In genomic region chr3:112813016-112813415, GRCh38 we compare ENCODE assay signal across 21 cellular contexts. TPM values are rescaled to one million over a fixed set of nuclear protein-coding genes. Genes with fewer than 3 reads are reported as not detected.
A peak's percentile ranks its signal among the peaks of the same experiment; 100 is the strongest.
DNase-seq lines count a peak whose midpoint lies in the region; ATAC-seq and TF ChIP-seq lines count a peak whose summit lies in the region.
"Had no signal": no experiment of that assay in that cellular context is flagged by ENCODE, and none has a peak within 500 bp of the region (broad histone marks: within the 10 kb centered on the region; RNA-seq: fewer than 3 reads in every experiment).

No MANE protein-coding gene starts in this region.

- H3K9me3 ChIP-seq in left ventricle myocardium inferior (replicated peaks) = no peaks in the 10 kb centered on the region
- H3K9me3 ChIP-seq in parathyroid adenoma (ENCODE audit: control insufficient read depth, low read length) = no peaks in the 10 kb centered on the region
- H3K9me3 ChIP-seq: Peyer's patch had no signal

- H2AFZ ChIP-seq in parathyroid adenoma = peak overlapping the region; percentile 39

- H3K27ac ChIP-seq in left ventricle myocardium inferior (replicated peaks) (peak overlapping the region; percentile 81), parathyroid adenoma (no peak overlapping the region), coronary artery (peak overlapping the region in 1 of 2 donors; percentile 81)

- intact Hi-C loops in left ventricle myocardium inferior (cut with micrococcal nuclease) (loop anchor here (5.0 to 10.0 kb wide), 2 partner anchors 78 to 171 kb away; partner anchors contain the start of gene CCDC80), Right ventricle myocardium superior (cut with DNase I) (loop anchor here (5.0 kb wide), 2 partner anchors 41 to 171 kb away; partner anchors contain the start of gene CCDC80)

- H3K79me2 ChIP-seq in parathyroid adenoma = no peaks in the 10 kb centered on the region

- H3K4me3 ChIP-seq in left ventricle myocardium inferior = no peak overlapping the region
- no peak overlapping the region for H3K4me3 ChIP-seq in parathyroid adenoma (ENCODE audit: low read depth, low read length)
- H3K4me3 ChIP-seq in coronary artery = no peak overlapping the region
- H3K4me3 ChIP-seq: Peyer's patch had no signal

- H3K36me3 ChIP-seq in left ventricle myocardium inferior (no peaks in the 10 kb centered on the region), parathyroid adenoma (ENCODE audit: control insufficient read depth, insufficient read depth, low read length) (no peaks in the 10 kb centered on the region)
- H3K36me3 ChIP-seq: Peyer's patch had no signal

- H3K27me3 ChIP-seq in left ventricle myocardium inferior (ENCODE audit: low read depth) = peaks cover 4% of the 10 kb centered on the region
- H3K27me3 ChIP-seq in parathyroid adenoma (ENCODE audit: control insufficient read depth, insufficient read depth, low read length) = no peaks in the 10 kb centered on the region
- H3K27me3 ChIP-seq: Peyer's patch had no signal

- TF ChIP-seq CTCF in left ventricle myocardium inferior (IDR thresholded peaks at IDR 0.05; ENCODE audit: borderline replicate concordance) (no peak), parathyroid adenoma (IDR thresholded peaks at IDR 0.05) (no peak), coronary artery (IDR thresholded peaks at IDR 0.05) (no peak)

- DNase-seq in left ventricle myocardium inferior = no peak
- DNase-seq in Right ventricle myocardium superior = no peak
- DNase-seq in fibroblast of gingiva (ENCODE audit: low read depth) = peak; percentile 72
- no peak for DNase-seq in DMS153 (lab: John Stamatoyannopoulos, UW)
- no peak for DNase-seq in A172 (ENCODE audit: low spot score)
- no peak for DNase-seq in stimulated activated CD4-positive, alpha-beta T cell treated with anti-CD3 and anti-CD28 coated beads, Interleukin-2, amount 100 ng/mL, for 48 hours
- DNase-seq in coronary artery (ENCODE audit: low spot score) = no peak
- DNase-seq: ACHN; activated CD4-positive, CD25-positive, alpha-beta regulatory T cell; activated effector memory CD4-positive, alpha-beta T cell treated with Interleukin-2 at 50 U/mL for 16 hours; COR-L47; dermis blood vessel endothelial cell; left ventricle myocardium superior; natural killer cell; NCI-H2081; NCI-H526 treated with DMSO at 0.1 percent for 48 hours; stimulated activated naive CD4-positive, alpha-beta T cell had no signal

- H3K4me1 ChIP-seq in left ventricle myocardium inferior (peaks cover 26% of the 10 kb centered on the region), parathyroid adenoma (peaks cover 3% of the 10 kb centered on the region)

- ATAC-seq in Right ventricle myocardium superior (ENCODE audit: poor library complexity) = no peak
- ATAC-seq: T-cell had no signal

- no peak overlapping the region for H3K4me2 ChIP-seq in parathyroid adenoma (ENCODE audit: low read length)

- no peak overlapping the region for H3K9ac ChIP-seq in parathyroid adenoma

RNA-seq across cellular contexts. Expression of gene CD200R1L, which starts 33.6 kb away (rescaled TPM):
- total RNA-seq in left ventricle myocardium inferior (not detected), Right ventricle myocardium superior (not detected)
- total RNA-seq in A172 (2014; rRNA removed; shearing (Covaris generic)) = 0.38 TPM in 1 of 2 replicates, not detected in the other
- total RNA-seq: dermis blood vessel endothelial cell, HT1080, left ventricle myocardium superior, Peyer's patch, T-cell had no signal
